Comparison of ENCODE assay signal across 23 cellular contexts in the genomic region with DNA sequence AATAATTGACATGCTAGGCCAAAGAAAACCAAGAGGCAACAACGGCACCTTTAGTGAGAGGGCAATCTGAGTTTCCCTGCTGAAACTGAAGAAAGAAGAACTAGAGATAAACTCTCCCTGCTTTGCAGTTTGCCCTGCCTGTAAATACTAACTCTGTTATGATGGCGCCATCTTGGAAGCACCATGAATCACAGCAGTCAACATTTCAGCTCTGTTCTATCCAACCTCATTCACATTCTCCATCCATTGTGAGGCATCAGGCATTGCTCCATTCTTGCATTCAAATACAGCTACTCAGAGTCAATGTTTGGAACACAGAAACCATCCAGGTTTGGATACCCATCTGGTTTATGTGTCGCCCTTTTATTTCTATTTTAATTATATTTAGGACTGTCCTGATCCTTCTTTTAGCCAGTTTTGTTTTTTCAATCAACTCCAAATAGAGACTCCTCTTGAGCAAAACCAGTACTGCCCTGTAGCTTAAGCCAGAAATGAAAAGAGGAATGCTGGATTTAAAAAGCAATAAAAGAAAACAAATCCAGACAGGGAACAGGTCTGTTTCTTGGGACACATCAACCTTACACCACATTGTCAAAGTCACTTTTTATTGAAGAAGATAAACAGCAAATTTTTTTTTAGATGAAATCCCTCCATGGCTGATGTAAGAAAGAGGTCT.
"Had no signal": no experiment of that assay in that cellular context is flagged by ENCODE, and none has a peak within 500 bp of the region (broad histone marks: within the 10 kb centered on the region; RNA-seq: fewer than 3 reads in every experiment).

No MANE protein-coding gene starts in this region.

- H3K36me3 Mint-ChIP-seq: activated CD4-positive, alpha-beta memory T cell treated with anti-CD3 and anti-CD28 coated beads for 36 hours; brain; mesothelial cell of epicardium; WTC11 had no signal

- DNase-seq: activated CD4-positive, alpha-beta memory T cell treated with anti-CD3 and anti-CD28 coated beads for 36 hours; activated CD4-positive, alpha-beta T cell treated with anti-CD3 and anti-CD28 coated beads for 36 hours; activated naive CD4-positive, alpha-beta T cell treated with anti-CD3 and anti-CD28 coated beads for 36 hours; activated T-cell treated with anti-CD3 and anti-CD28 coated beads for 4 hours; anterior cingulate cortex; caudate nucleus; endodermal cell; foreskin melanocyte; head of caudate nucleus; kidney; nephron progenitor cell; occipital lobe; posterior cingulate gyrus; stimulated activated CD4-positive, alpha-beta T cell treated with anti-CD3 and anti-CD28 coated beads, Interleukin-4, amount 100 ng/mL, for 1 hour; stimulated activated naive CD8-positive, alpha-beta T cell treated with anti-CD3 and anti-CD28 coated beads, Interleukin-15, amount 100 ng/mL, for 72 hours; T-helper 2 cell; upper lobe of left lung had no signal

- ATAC-seq: activated CD4-positive, alpha-beta T cell treated with anti-CD3 and anti-CD28 coated beads for 36 hours; left lobe of liver; stimulated activated naive CD8-positive, alpha-beta T cell treated with anti-CD3 and anti-CD28 coated beads, Interleukin-15, amount 100 ng/mL, for 72 hours; WTC11 had no signal

- H3K9me3 ChIP-seq: right atrium auricular region, upper lobe of left lung had no signal

- H3K4me1 ChIP-seq: right atrium auricular region had no signal

- H3K36me3 ChIP-seq: right atrium auricular region, upper lobe of left lung had no signal

- H3K27me3 Mint-ChIP-seq: activated CD4-positive, alpha-beta T cell treated with anti-CD3 and anti-CD28 coated beads for 36 hours; stimulated activated naive CD8-positive, alpha-beta T cell treated with anti-CD3 and anti-CD28 coated beads, Interleukin-15, amount 100 ng/mL, for 72 hours had no signal

- H3K4me1 Mint-ChIP-seq: mesothelial cell of epicardium had no signal

- H3K4me2 ChIP-seq: smooth muscle cell had no signal

- H3K27ac Mint-ChIP-seq: activated CD4-positive, alpha-beta memory T cell treated with anti-CD3 and anti-CD28 coated beads for 36 hours; activated CD4-positive, alpha-beta T cell treated with anti-CD3 and anti-CD28 coated beads for 36 hours; activated naive CD4-positive, alpha-beta T cell treated with anti-CD3 and anti-CD28 coated beads for 36 hours; brain; endodermal cell; mesothelial cell of epicardium; nephron progenitor cell; WTC11 had no signal

- H3K4me3 Mint-ChIP-seq: activated CD4-positive, alpha-beta memory T cell treated with anti-CD3 and anti-CD28 coated beads for 36 hours; activated CD4-positive, alpha-beta T cell treated with anti-CD3 and anti-CD28 coated beads for 36 hours; activated naive CD4-positive, alpha-beta T cell treated with anti-CD3 and anti-CD28 coated beads for 36 hours; brain; endodermal cell; mesothelial cell of epicardium; nephron progenitor cell; stimulated activated naive CD8-positive, alpha-beta T cell treated with anti-CD3 and anti-CD28 coated beads, Interleukin-15, amount 100 ng/mL, for 72 hours; WTC11 had no signal

- H3K4me3 ChIP-seq: right atrium auricular region, smooth muscle cell, upper lobe of left lung had no signal

- H3K9me3 Mint-ChIP-seq: activated CD4-positive, alpha-beta memory T cell treated with anti-CD3 and anti-CD28 coated beads for 36 hours; activated naive CD4-positive, alpha-beta T cell treated with anti-CD3 and anti-CD28 coated beads for 36 hours; brain; endodermal cell; mesothelial cell of epicardium; nephron progenitor cell; stimulated activated naive CD8-positive, alpha-beta T cell treated with anti-CD3 and anti-CD28 coated beads, Interleukin-15, amount 100 ng/mL, for 72 hours; WTC11 had no signal

- H3K27me3 ChIP-seq: right atrium auricular region, upper lobe of left lung had no signal

- H3K27ac ChIP-seq: right atrium auricular region, upper lobe of left lung had no signal
